22 cellular contexts compared by ENCODE assay signal in genomic region chr3:64229903-64230302, GRCh38. TPM values are rescaled to one million over a fixed set of nuclear protein-coding genes. Genes with fewer than 3 reads are reported as not detected.
A peak's percentile ranks its signal among the peaks of the same experiment; 100 is the strongest.
DNase-seq lines count a peak whose midpoint lies in the region; ATAC-seq and TF ChIP-seq lines count a peak whose summit lies in the region.
"Had no signal": no experiment of that assay in that cellular context is flagged by ENCODE, and none has a peak within 500 bp of the region (broad histone marks: within the 10 kb centered on the region; RNA-seq: fewer than 3 reads in every experiment).

No MANE protein-coding gene starts in this region.

- intact Hi-C loops in right lobe of liver (cut with DNase I) = no loop called here

- peaks cover 2% of the 10 kb centered on the region for H4K20me1 ChIP-seq in osteoblast (ENCODE audit: insufficient read depth, low read length)

- peaks cover 16% of the 10 kb centered on the region for H3K79me2 ChIP-seq in osteoblast (ENCODE audit: insufficient read depth, low read length)
- H3K79me2 ChIP-seq: parathyroid adenoma had no signal

- in situ Hi-C loops in SK-MEL-5 (cut with HindIII; ENCODE audit: low pct_unique_long_range_greater_than_20kb, low sequenced_read_pairs) = no loop called here

- H2AFZ ChIP-seq in osteoblast (ENCODE audit: low read length) = no peak overlapping the region
- H2AFZ ChIP-seq: parathyroid adenoma had no signal

- H3K27ac ChIP-seq in osteoblast (ENCODE audit: low read depth, low read length) = no peak overlapping the region
- H3K27ac ChIP-seq in right lobe of liver = no peak overlapping the region
- H3K27ac ChIP-seq: parathyroid adenoma, skin epidermis, suprapubic skin had no signal

- H3K27me3 ChIP-seq in osteoblast (ENCODE audit: insufficient read depth, low read length) (no peaks in the 10 kb centered on the region), right lobe of liver (no peaks in the 10 kb centered on the region)
- H3K27me3 ChIP-seq: BE2C, suprapubic skin had no signal

- TF ChIP-seq CTCF in osteoblast (IDR thresholded peaks at IDR 0.05; ENCODE audit: extremely low read depth, low read depth, low read length) = no peak
- TF ChIP-seq CTCF in right lobe of liver (IDR thresholded peaks at IDR 0.05) = no peak

- H3K4me2 ChIP-seq in osteoblast (ENCODE audit: insufficient read depth, low read length) = no peak overlapping the region

- peak; percentile 40 for DNase-seq in ELR (ENCODE audit: low read depth)
- DNase-seq in SK-MEL-5 (ENCODE audit: low read depth, low spot score) = peak; percentile 54
- DNase-seq in glomerular visceral epithelial cell (ENCODE audit: extremely low spot score) = peak; percentile 82
- peak; percentile 14 for DNase-seq in osteoblast (ENCODE audit: insufficient read length, low spot score, missing footprints)
- no peak for DNase-seq in epidermal melanocyte (ENCODE audit: insufficient read length, low spot score)
- no peak for DNase-seq in right lobe of liver
- DNase-seq in stimulated activated CD4-positive, alpha-beta T cell treated with anti-CD3 and anti-CD28 coated beads, Interleukin-1b, Interleukin-23, amount 100 ng/mL, for 48 hours = no peak
- no peak for DNase-seq in NCI-H1694 treated with DMSO at 0.1 percent for 48 hours (lab: John Stamatoyannopoulos, UW)
- DNase-seq: activated CD4-positive, alpha-beta T cell treated with anti-CD3 and anti-CD28 coated beads, Interleukin-2, amount 10 ng/mL, durations not matched to agents 24 days and 14 days; activated CD8-positive, alpha-beta memory T cell treated with anti-CD3 and anti-CD28 coated beads, Interleukin-2, amount 50 U/mL, for 48 hours; activated naive CD4-positive, alpha-beta T cell; BE2C; foreskin melanocyte; GDM1; naive thymus-derived CD4-positive, alpha-beta T cell; NCI-H1694; NCI-H345; NK-92 treated with Interleukin-12 subunit alpha and Interleukin-12 subunit beta, amount 100 ng/mL, for 24 hours; stimulated activated CD8-positive, alpha-beta memory T cell treated with anti-CD3 and anti-CD28 coated beads, Interleukin-4, amount 100 ng/mL, for 48 hours had no signal

- ATAC-seq in right lobe of liver = no peak
- ATAC-seq: naive thymus-derived CD4-positive, alpha-beta T cell had no signal

- H3K4me3 ChIP-seq in osteoblast (ENCODE audit: insufficient read depth, low read length) (no peak overlapping the region), right lobe of liver (no peak overlapping the region)
- H3K4me3 ChIP-seq: skin epidermis, suprapubic skin had no signal

- no peak for TF ChIP-seq POLR2A in right lobe of liver (IDR thresholded peaks at IDR 0.05)

- 88% methylated on average over 1 of the region's 1 CpG for WGBS in right lobe of liver (ENCODE audit: insufficient coverage, low coverage, low lambda C conversion rate, missing lambda C conversion rate)

- H3K9me3 ChIP-seq in osteoblast (ENCODE audit: low read depth, low read length) (no peaks in the 10 kb centered on the region), right lobe of liver (no peaks in the 10 kb centered on the region)
- H3K9me3 ChIP-seq: BE2C, suprapubic skin had no signal

- no peaks in the 10 kb centered on the region for H3K36me3 ChIP-seq in osteoblast (ENCODE audit: insufficient read depth, low read length)
- no peaks in the 10 kb centered on the region for H3K36me3 ChIP-seq in right lobe of liver
- H3K36me3 ChIP-seq: BE2C, suprapubic skin had no signal

- H3K4me1 ChIP-seq in osteoblast (ENCODE audit: insufficient read depth, low read length) = peaks cover 13% of the 10 kb centered on the region
- no peaks in the 10 kb centered on the region for H3K4me1 ChIP-seq in right lobe of liver
- H3K4me1 ChIP-seq: BE2C, parathyroid adenoma had no signal

RNA-seq across cellular contexts. Expression of gene PRICKLE2, which starts 4.6 kb away (rescaled TPM):
- total RNA-seq in SK-MEL-5 (2014; rRNA removed; shearing (Covaris generic)) = 0.69 and 1.5 TPM in 2 replicates
- 0.42 and 0.68 TPM in 2 replicates for polyA plus RNA-seq in SK-MEL-5 (2015; cell fraction: cytosol; rRNA removed)
- polyA plus RNA-seq in SK-MEL-5 (2015; cell fraction: nucleus; rRNA removed) = 2.4 and 5.3 TPM in 2 replicates
- 18.8 and 25.0 TPM in 2 replicates for total RNA-seq in osteoblast
- 1 to 10 TPM; 2.4 to 4.4 (median 3.3) TPM for total RNA-seq in right lobe of liver
- total RNA-seq: activated CD4-positive, alpha-beta T cell treated with anti-CD3 and anti-CD28 coated beads, Interleukin-2, amount 10 ng/mL, durations not matched to agents 24 days and 14 days had no signal
- polyA plus RNA-seq: naive thymus-derived CD4-positive, alpha-beta T cell had no signal

Comparison
In these comparisons a context has a peak if more than half of its experiments do, and no peak if none do; other contexts are left out.
1. DNase-seq: peak in ELR (single experiment), SK-MEL-5 (single experiment), glomerular visceral epithelial cell (single experiment) and osteoblast (single experiment); none in epidermal melanocyte (single experiment), right lobe of liver (0 of 3), stimulated activated CD4-positive, alpha-beta T cell treated with anti-CD3 and anti-CD28 coated beads, Interleukin-1b, Interleukin-23, amount 100 ng/mL, for 48 hours (single experiment) and NCI-H1694 treated with DMSO at 0.1 percent for 48 hours (single experiment).